ENCODE assay signal across 17 cellular contexts in the genomic region with DNA sequence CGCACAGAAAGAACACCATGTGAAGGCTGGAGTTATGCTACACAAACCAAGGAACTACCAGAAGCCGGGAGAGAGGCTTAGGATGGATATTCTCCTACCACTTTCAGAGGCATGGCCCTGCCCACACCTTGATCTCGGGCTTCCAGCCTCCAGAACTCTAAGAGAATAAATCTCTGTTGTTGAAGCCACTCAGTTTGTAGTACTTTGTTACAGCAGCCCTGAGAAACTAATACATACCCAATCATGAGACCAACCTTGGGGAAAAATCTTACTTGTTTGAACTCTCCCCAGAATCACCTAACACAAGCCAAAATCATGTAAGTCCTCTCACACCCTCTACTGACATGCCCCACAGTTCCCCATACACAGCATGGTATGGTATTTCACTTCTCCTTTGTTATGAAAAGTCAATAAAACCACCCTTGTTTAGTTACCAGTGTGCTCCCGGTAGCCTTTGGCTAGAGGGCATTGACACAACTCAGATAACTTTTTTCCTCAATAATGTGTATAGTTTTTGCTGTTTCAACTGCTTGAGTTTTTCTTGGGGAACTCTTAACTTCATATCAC. TPM values are rescaled to one million over a fixed set of nuclear protein-coding genes. Genes with fewer than 3 reads are reported as not detected.
DNase-seq lines count a peak whose midpoint lies in the region; ATAC-seq and TF ChIP-seq lines count a peak whose summit lies in the region.
"Had no signal": no experiment of that assay in that cellular context is flagged by ENCODE, and none has a peak within 500 bp of the region (broad histone marks: within the 10 kb centered on the region; RNA-seq: fewer than 3 reads in every experiment).

No MANE protein-coding gene starts in this region.

- H3K36me3 Mint-ChIP-seq in endothelial cell (ENCODE audit: low read depth, unreplicated experiment) (no peaks in the 10 kb centered on the region), HFFc6 (ENCODE audit: low read depth) (peaks cover 6% of the 10 kb centered on the region)
- H3K36me3 Mint-ChIP-seq: activated naive CD4-positive, alpha-beta T cell treated with anti-CD3 and anti-CD28 coated beads, Interleukin-2, amount 10 ng/mL, durations not matched to agents 7 days and 5 days; CD4-positive, alpha-beta memory T cell; mesothelial cell of epicardium had no signal

- H3K27ac Mint-ChIP-seq in endothelial cell (ENCODE audit: unreplicated experiment) (peak overlapping the region; percentile 20), HFFc6 (no peak overlapping the region)
- H3K27ac Mint-ChIP-seq: activated naive CD4-positive, alpha-beta T cell treated with anti-CD3 and anti-CD28 coated beads, Interleukin-2, amount 10 ng/mL, durations not matched to agents 7 days and 5 days; CD4-positive, alpha-beta memory T cell; mesothelial cell of epicardium had no signal

- no peaks in the 10 kb centered on the region for H3K9me3 ChIP-seq in SJCRH30 (replicated peaks)
- H3K9me3 ChIP-seq: thyroid gland had no signal

- no peaks in the 10 kb centered on the region for H3K36me3 ChIP-seq in SJCRH30
- H3K36me3 ChIP-seq: thyroid gland had no signal

- H3K4me3 ChIP-seq in SJCRH30 = no peak overlapping the region
- H3K4me3 ChIP-seq: thyroid gland had no signal

- H3K27ac ChIP-seq in SJCRH30 = no peak overlapping the region
- H3K27ac ChIP-seq: thyroid gland had no signal

- DNase-seq in NCI-H146 (lab: John Stamatoyannopoulos, UW) = peak; percentile 83
- DNase-seq in endothelial cell (ENCODE audit: low spot score) = no peak
- no peak for DNase-seq in NCI-H1048 (lab: John Stamatoyannopoulos, UW)
- no peak for DNase-seq in HFFc6
- DNase-seq in SJCRH30 = no peak
- DNase-seq: activated CD4-positive, alpha-beta T cell treated with anti-CD3 and anti-CD28 coated beads, Interleukin-2, amount 50 U/mL, for 4 hours; activated naive CD4-positive, alpha-beta T cell treated with anti-CD3 and anti-CD28 coated beads, Interleukin-2, amount 10 ng/mL, durations not matched to agents 7 days and 5 days; CD4-positive, alpha-beta memory T cell; cerebellar nuclear complex; H7; NCI-H1694 treated with DMSO at 0.1 percent for 48 hours; thyroid gland had no signal

- no peaks in the 10 kb centered on the region for H3K9me3 Mint-ChIP-seq in endothelial cell (ENCODE audit: unreplicated experiment)
- no peaks in the 10 kb centered on the region for H3K9me3 Mint-ChIP-seq in HFFc6
- H3K9me3 Mint-ChIP-seq: activated naive CD4-positive, alpha-beta T cell treated with anti-CD3 and anti-CD28 coated beads, Interleukin-2, amount 10 ng/mL, durations not matched to agents 7 days and 5 days; CD4-positive, alpha-beta memory T cell had no signal

- H3K27me3 Mint-ChIP-seq in endothelial cell (ENCODE audit: unreplicated experiment) (no peaks in the 10 kb centered on the region), HFFc6 (ENCODE audit: insufficient read depth) (peaks cover 19% of the 10 kb centered on the region)

- no peaks in the 10 kb centered on the region for H3K4me1 ChIP-seq in SJCRH30
- H3K4me1 ChIP-seq: thyroid gland had no signal

- peaks cover 5% of the 10 kb centered on the region; the same call in 1 of the 2 replicates for H3K27me3 ChIP-seq in SJCRH30
- H3K27me3 ChIP-seq: thyroid gland had no signal

- TF ChIP-seq CTCF in endothelial cell (IDR thresholded peaks at IDR 0.05; ENCODE audit: unreplicated experiment) (no peak), HFFc6 (IDR thresholded peaks at IDR 0.05) (no peak)

- ATAC-seq in GM18867 (IDR thresholded peaks at IDR 0.05; ENCODE audit: unreplicated experiment) = peak; percentile 89
- peak; percentile 78 for ATAC-seq in GM21786 (IDR thresholded peaks at IDR 0.05; ENCODE audit: unreplicated experiment)
- ATAC-seq in GM18517 (IDR thresholded peaks at IDR 0.05; ENCODE audit: unreplicated experiment) = no peak
- ATAC-seq: esophagus mucosa had no signal

- H3K4me3 Mint-ChIP-seq in endothelial cell (ENCODE audit: unreplicated experiment) (no peak overlapping the region), HFFc6 (no peak overlapping the region)
- H3K4me3 Mint-ChIP-seq: activated naive CD4-positive, alpha-beta T cell treated with anti-CD3 and anti-CD28 coated beads, Interleukin-2, amount 10 ng/mL, durations not matched to agents 7 days and 5 days; CD4-positive, alpha-beta memory T cell; mesothelial cell of epicardium had no signal

- H3K4me1 Mint-ChIP-seq in endothelial cell (ENCODE audit: unreplicated experiment) (no peaks in the 10 kb centered on the region), HFFc6 (ENCODE audit: low read depth) (peaks cover under 1% of the 10 kb centered on the region; the same call in 1 of the 2 replicates)
- H3K4me1 Mint-ChIP-seq: CD4-positive, alpha-beta memory T cell had no signal

RNA-seq across cellular contexts. Expression of gene SLC2A12, which starts 40.7 kb away (rescaled TPM):
- total RNA-seq in endothelial cell (ENCODE audit: unreplicated experiment) = 1.5 TPM
- under 1 TPM; 0.40 to 0.71 (median 0.63) TPM for total RNA-seq in HFFc6 (2021; fragmentation: NEBNext Ultra II Directional; extraction: Animal tissue kit (Norgen Biotek cat#: 25700))
- total RNA-seq in SJCRH30 (2014; rRNA removed; shearing (Covaris generic)) = 0.38 and 0.45 TPM in 2 replicates
- total RNA-seq: CD4-positive, alpha-beta memory T cell had no signal
